Comparison of ENCODE assay signal across 24 cellular contexts in the genomic region with DNA sequence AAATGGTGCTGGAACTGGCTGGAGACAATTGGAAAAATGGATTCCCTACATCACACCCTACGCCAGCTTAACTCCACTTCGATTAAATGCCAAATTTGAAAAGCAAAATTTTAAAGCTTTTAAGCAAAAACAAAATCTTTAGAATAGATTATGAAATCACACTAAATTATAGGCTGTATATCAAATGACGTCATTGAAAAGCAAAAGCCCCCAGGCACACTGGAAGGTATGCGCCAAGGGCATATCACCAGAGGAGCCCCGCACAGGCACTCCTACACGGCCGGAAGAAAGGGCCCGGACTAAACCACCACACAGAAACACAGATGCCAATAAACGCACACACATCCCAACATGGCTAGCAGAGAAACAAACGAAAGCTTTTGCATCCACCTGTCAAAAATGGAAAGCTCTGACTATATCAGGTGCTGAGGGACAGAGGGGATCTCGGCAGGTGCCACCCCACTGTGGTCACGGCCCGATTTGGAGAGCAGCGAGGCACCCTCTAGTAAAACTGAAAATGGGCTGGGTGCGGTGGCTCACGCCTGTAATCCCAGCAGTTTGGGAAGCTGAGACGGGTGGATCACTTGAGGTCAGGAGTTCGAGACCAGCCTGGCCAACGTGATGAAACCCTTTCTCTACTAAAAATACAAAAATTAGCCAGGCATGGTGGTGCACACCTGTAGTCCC. TPM values are rescaled to one million over a fixed set of nuclear protein-coding genes. Genes with fewer than 3 reads are reported as not detected.
A peak's percentile ranks its signal among the peaks of the same experiment; 100 is the strongest.
DNase-seq lines count a peak whose midpoint lies in the region; ATAC-seq, FAIRE-seq and TF ChIP-seq lines count a peak whose summit lies in the region.
"Had no signal": no experiment of that assay in that cellular context is flagged by ENCODE, and none has a peak within 500 bp of the region (broad histone marks: within the 10 kb centered on the region; RNA-seq: fewer than 3 reads in every experiment).

No MANE protein-coding gene starts in this region.

- no peaks in the 10 kb centered on the region for H3K27me3 Mint-ChIP-seq in CD8-positive, alpha-beta T cell (ENCODE audit: low read depth)
- H3K27me3 Mint-ChIP-seq in osteocyte (ENCODE audit: unreplicated experiment), result no peaks in the 10 kb centered on the region
- H3K27me3 Mint-ChIP-seq: activated naive CD4-positive, alpha-beta T cell treated with anti-CD3 and anti-CD28 coated beads, Interleukin-2, amount 50 U/mL, for 24 hours; CD4-positive, alpha-beta T cell; naive thymus-derived CD4-positive, alpha-beta T cell; stimulated activated memory B cell treated with anti-CD40 and anti-IgM and Interleukin-4, amounts not matched to agents 10 μg/mL and 1 μg/mL and 100 μg/mL, for 72 hours had no signal

- POLR2A ChIA-PET in CD8-positive, alpha-beta T cell (lab: Charles Lee), result no interaction called here
- POLR2A ChIA-PET in endothelial cell of umbilical vein (lab: Charles Lee), result interaction anchor here (0.6 kb wide), 1 partner anchor 180 kb away, joined by 3 read pairs; no protein-coding TSS in a partner anchor

- no peak overlapping the region for H3K4me2 ChIP-seq in endothelial cell of umbilical vein (ENCODE audit: insufficient read depth, low read length)

- no peaks in the 10 kb centered on the region for H3K9me3 Mint-ChIP-seq in CD8-positive, alpha-beta T cell
- no peaks in the 10 kb centered on the region for H3K9me3 Mint-ChIP-seq in osteocyte (ENCODE audit: unreplicated experiment)
- H3K9me3 Mint-ChIP-seq: activated naive CD4-positive, alpha-beta T cell treated with anti-CD3 and anti-CD28 coated beads, Interleukin-2, amount 50 U/mL, for 24 hours; CD4-positive, alpha-beta T cell; naive thymus-derived CD4-positive, alpha-beta T cell; stimulated activated memory B cell treated with anti-CD40 and anti-IgM and Interleukin-4, amounts not matched to agents 10 μg/mL and 1 μg/mL and 100 μg/mL, for 72 hours had no signal

- no peak overlapping the region for H3K27ac ChIP-seq in CD8-positive, alpha-beta T cell (ENCODE audit: low read depth, low read length)
- peak overlapping the region; percentile 18; the same call in 1 of the 2 replicates for H3K27ac ChIP-seq in HUES64 (ENCODE audit: low read depth, low read length)
- peak overlapping the region; percentile 77 for H3K27ac ChIP-seq in endothelial cell of umbilical vein (ENCODE audit: insufficient read depth, low read depth, low read length)
- H3K27ac ChIP-seq: foreskin keratinocyte, SJCRH30 had no signal

- H3K79me2 ChIP-seq in endothelial cell of umbilical vein (ENCODE audit: control insufficient read depth, insufficient read depth, low read length), result no peaks in the 10 kb centered on the region

- no peak overlapping the region for H3K4me3 ChIP-seq in CD8-positive, alpha-beta T cell (ENCODE audit: low read depth, low read length)
- H3K4me3 ChIP-seq in HUES64 (ENCODE audit: low read length) (no peak overlapping the region), endothelial cell of umbilical vein (replicated peaks in 1 of 3; ENCODE audit: insufficient read depth in 1 of 3, low read depth in 1 of 3, low read length in 3 of 3) (no peak overlapping the region)
- H3K4me3 ChIP-seq: SJCRH30 had no signal

- no peak overlapping the region for H2AFZ ChIP-seq in endothelial cell of umbilical vein (ENCODE audit: low read depth, low read length)

- no peaks in the 10 kb centered on the region for H3K9me3 ChIP-seq in CD8-positive, alpha-beta T cell (ENCODE audit: low read length)
- H3K9me3 ChIP-seq in HUES64 (ENCODE audit: insufficient read depth, low read depth, low read length), result no peaks in the 10 kb centered on the region
- H3K9me3 ChIP-seq in endothelial cell of umbilical vein (replicated peaks; ENCODE audit: control insufficient read depth, insufficient read depth, low read length), result no peaks in the 10 kb centered on the region
- H3K9me3 ChIP-seq: SJCRH30 had no signal

- BruUV-seq in endothelial cell of umbilical vein (replicated peaks; lab: Mats Ljungman, UMichigan), result no TSS peak

- ATAC-seq in CD8-positive, alpha-beta T cell, result no peak
- ATAC-seq in HG02623 (IDR thresholded peaks at IDR 0.05; ENCODE audit: unreplicated experiment), result no peak
- ATAC-seq: stimulated activated memory B cell treated with anti-CD40 and anti-IgM and Interleukin-4, amounts not matched to agents 10 μg/mL and 1 μg/mL and 100 μg/mL, for 72 hours had no signal

- no peak for TF ChIP-seq CTCF in CD8-positive, alpha-beta T cell (IDR thresholded peaks at IDR 0.05)
- no peak for TF ChIP-seq CTCF in endothelial cell of umbilical vein (IDR thresholded peaks at IDR 0.05; ENCODE audit: extremely low read depth in 1 of 2, insufficient read depth in 1 of 2, low read depth in 1 of 2, low read length in 2 of 2)
- no peak for TF ChIP-seq CTCF in osteocyte (IDR thresholded peaks at IDR 0.05)

- intact Hi-C loops in CD8-positive, alpha-beta T cell (cut with DNase I, micrococcal nuclease), result no loop called here
- intact Hi-C loops in endothelial cell of umbilical vein (cut with micrococcal nuclease), result loop anchor here (1.0 kb wide), 1 partner anchor 42 kb away; no protein-coding TSS in a partner anchor

- H3K4me1 Mint-ChIP-seq in CD8-positive, alpha-beta T cell (ENCODE audit: low read depth), result peaks cover 10% of the 10 kb centered on the region
- peaks cover 18% of the 10 kb centered on the region for H3K4me1 Mint-ChIP-seq in osteocyte (ENCODE audit: unreplicated experiment)

- DNase-seq in CD8-positive, alpha-beta T cell, result no peak
- DNase-seq in endothelial cell of umbilical vein (ENCODE audit: low read depth, low spot score) (no peak), osteocyte (ENCODE audit: extremely low spot score, unreplicated experiment) (no peak), D341Med (ENCODE audit: low spot score) (no peak), DMS153 (lab: John Stamatoyannopoulos, UW) (no peak), NK-92 (lab: John Stamatoyannopoulos, UW; ENCODE audit: unreplicated experiment) (no peak)
- DNase-seq: activated CD4-positive, alpha-beta T cell treated with anti-CD3 and anti-CD28 coated beads for 1 hour; CD4-positive, alpha-beta T cell; foreskin keratinocyte; GF-D8; hypothalamus; mesendoderm; naive thymus-derived CD4-positive, alpha-beta T cell; NCI-H2081; SJCRH30; stimulated activated CD4-positive, alpha-beta T cell treated with anti-CD3 and anti-CD28 coated beads, Interleukin-1b, Interleukin-23, amount 100 ng/mL, for 48 hours; T-helper 1 cell had no signal

- CTCF ChIA-PET in CD8-positive, alpha-beta T cell (lab: Charles Lee), result interaction anchor here (1.5 to 2.6 kb wide), 4 partner anchors 10 to 173 kb away, joined by 4 to 16 read pairs (median 6); no protein-coding TSS in a partner anchor
- CTCF ChIA-PET in endothelial cell of umbilical vein (lab: Charles Lee), result interaction anchor here (0.8 to 2.8 kb wide), 14 partner anchors 10 to 215 kb away, joined by 3 to 29 read pairs (median 4); partner anchors contain the start of gene MXD3

- no peak for FAIRE-seq in endothelial cell of umbilical vein (lab: Jason Lieb, UNC)
- FAIRE-seq: GM19239, keratinocyte, TTC549 had no signal

- H3K9me1 ChIP-seq in endothelial cell of umbilical vein (replicated peaks; ENCODE audit: control insufficient read depth, extremely low read depth, insufficient read depth, low read length), result no peaks in the 10 kb centered on the region

- peak overlapping the region; percentile 88 for H3K27ac Mint-ChIP-seq in CD8-positive, alpha-beta T cell
- peak overlapping the region; percentile 83 for H3K27ac Mint-ChIP-seq in osteocyte (ENCODE audit: unreplicated experiment)
- H3K27ac Mint-ChIP-seq: activated naive CD4-positive, alpha-beta T cell treated with anti-CD3 and anti-CD28 coated beads, Interleukin-2, amount 50 U/mL, for 24 hours; stimulated activated memory B cell treated with anti-CD40 and anti-IgM and Interleukin-4, amounts not matched to agents 10 μg/mL and 1 μg/mL and 100 μg/mL, for 72 hours had no signal

- peaks cover 49% of the 10 kb centered on the region for H3K36me3 Mint-ChIP-seq in CD8-positive, alpha-beta T cell
- peaks cover 28% of the 10 kb centered on the region for H3K36me3 Mint-ChIP-seq in osteocyte (ENCODE audit: unreplicated experiment)

- H4K20me1 ChIP-seq in endothelial cell of umbilical vein (replicated peaks; ENCODE audit: control insufficient read depth, extremely low read depth, insufficient read depth, low read length), result no peaks in the 10 kb centered on the region

- peaks cover 12% of the 10 kb centered on the region for H3K36me3 ChIP-seq in CD8-positive, alpha-beta T cell (ENCODE audit: insufficient read depth, low read length)
- H3K36me3 ChIP-seq in HUES64 (ENCODE audit: insufficient read depth, low read length) (peaks cover 30% of the 10 kb centered on the region), endothelial cell of umbilical vein (ENCODE audit: control insufficient read depth in 2 of 2, extremely low read depth in 1 of 2, insufficient read depth in 2 of 2, low read length in 2 of 2) (peaks cover 0 to 15% of the 10 kb centered on the region in 2 experiments)

- peaks cover 4% of the 10 kb centered on the region for H3K4me1 ChIP-seq in CD8-positive, alpha-beta T cell (ENCODE audit: insufficient read depth, low read length)
- peaks cover 9% of the 10 kb centered on the region for H3K4me1 ChIP-seq in HUES64 (ENCODE audit: insufficient read depth, low read length)
- H3K4me1 ChIP-seq in endothelial cell of umbilical vein (ENCODE audit: control insufficient read depth, extremely low read depth, insufficient read depth, low read length), result peaks cover 22% of the 10 kb centered on the region

- H3K9ac ChIP-seq in HUES64 (ENCODE audit: low read depth, low read length), result no peak overlapping the region
- no peak overlapping the region for H3K9ac ChIP-seq in endothelial cell of umbilical vein (replicated peaks; ENCODE audit: extremely low read depth, insufficient read depth, low read length)

- dilution Hi-C loops in endothelial cell of umbilical vein (cut with MboI; ENCODE audit: extremely low pct_ligation_motif_present, low sequenced_read_pairs), result no loop called here

- no peaks in the 10 kb centered on the region for H3K27me3 ChIP-seq in CD8-positive, alpha-beta T cell (ENCODE audit: insufficient read depth, low read length)
- no peaks in the 10 kb centered on the region for H3K27me3 ChIP-seq in HUES64 (ENCODE audit: insufficient read depth, low read length)
- H3K27me3 ChIP-seq in endothelial cell of umbilical vein (ENCODE audit: control insufficient read depth in 2 of 2, insufficient read depth in 2 of 2, low read length in 2 of 2), result no peaks in the 10 kb centered on the region
- H3K27me3 ChIP-seq: foreskin keratinocyte, SJCRH30 had no signal

- no peak for TF ChIP-seq POLR2A in endothelial cell of umbilical vein (IDR thresholded peaks at IDR 0.05; ENCODE audit: low read depth, low read length)

- 90% methylated on average over 17 of the region's 19 CpGs for WGBS in HUES64

- no peak overlapping the region for H3K4me3 Mint-ChIP-seq in CD8-positive, alpha-beta T cell
- H3K4me3 Mint-ChIP-seq in osteocyte (ENCODE audit: unreplicated experiment), result no peak overlapping the region
- H3K4me3 Mint-ChIP-seq: CD4-positive, alpha-beta T cell; stimulated activated memory B cell treated with anti-CD40 and anti-IgM and Interleukin-4, amounts not matched to agents 10 μg/mL and 1 μg/mL and 100 μg/mL, for 72 hours had no signal

RNA-seq across cellular contexts. Expression of gene MXD3, which starts 17.0 kb away (rescaled TPM):
- 1 to 10 TPM; 6.2 to 8.5 TPM for total RNA-seq in CD8-positive, alpha-beta T cell
- 7.1 TPM for polyA plus RNA-seq in HUES64 (2013, experiment 1 of 2)
- polyA plus RNA-seq in HUES64 (2013, experiment 2 of 2), result 11.2 TPM
- 30.5 and 44.2 TPM in 2 replicates for total RNA-seq in endothelial cell of umbilical vein
- polyA plus RNA-seq in endothelial cell of umbilical vein, result 38.4 and 49.9 TPM in 2 replicates
- polyA plus RNA-seq in endothelial cell of umbilical vein (2011; cell fraction: cytosol; rRNA removed), result 13.9 and 28.1 TPM in 2 replicates
- polyA plus RNA-seq in endothelial cell of umbilical vein (2011; cell fraction: nucleus; rRNA removed), result 37.6 and 47.7 TPM in 2 replicates
- 5.6 and 6.2 TPM in 2 replicates for polyA plus RNA-seq in endothelial cell of umbilical vein (2012)
- polyA minus RNA-seq in endothelial cell of umbilical vein, result 7.9 and 9.5 TPM in 2 replicates
- polyA minus RNA-seq in endothelial cell of umbilical vein (2011; cell fraction: cytosol; rRNA and poly(A)+ RNA removed), result 17.3 TPM
- polyA minus RNA-seq in endothelial cell of umbilical vein (2011; cell fraction: nucleus; rRNA and poly(A)+ RNA removed), result 10.5 and 18.2 TPM in 2 replicates
- total RNA-seq in osteocyte, result 10.7 and 11.1 TPM in 2 replicates

RNA-seq across cellular contexts. Expression of gene LMAN2, which starts 22.8 kb away (rescaled TPM):
- total RNA-seq in CD8-positive, alpha-beta T cell, result 10 to 100 TPM; 49.0 to 61.4 TPM
- polyA plus RNA-seq in HUES64 (2013, experiment 1 of 2), result 124 TPM
- polyA plus RNA-seq in HUES64 (2013, experiment 2 of 2), result 117 TPM
- total RNA-seq in endothelial cell of umbilical vein (151 and 160 TPM in 2 replicates), osteocyte (102 and 109 TPM in 2 replicates)
- 370 and 475 TPM in 2 replicates for polyA plus RNA-seq in endothelial cell of umbilical vein
- polyA plus RNA-seq in endothelial cell of umbilical vein (2011; cell fraction: cytosol; rRNA removed), result 338 and 363 TPM in 2 replicates
- polyA plus RNA-seq in endothelial cell of umbilical vein (2011; cell fraction: nucleus; rRNA removed), result 205 and 244 TPM in 2 replicates
- polyA plus RNA-seq in endothelial cell of umbilical vein (2012), result 154 and 161 TPM in 2 replicates
- 316 and 343 TPM in 2 replicates for polyA minus RNA-seq in endothelial cell of umbilical vein
- polyA minus RNA-seq in endothelial cell of umbilical vein (2011; cell fraction: cytosol; rRNA and poly(A)+ RNA removed), result 192 TPM
- 84.3 and 117 TPM in 2 replicates for polyA minus RNA-seq in endothelial cell of umbilical vein (2011; cell fraction: nucleus; rRNA and poly(A)+ RNA removed)

RNA-seq across cellular contexts. Expression of gene PRELID1, which starts 25.1 kb away (rescaled TPM):
- total RNA-seq in CD8-positive, alpha-beta T cell, result 10 to 100 TPM; 15.5 to 23.7 TPM
- 255 TPM for polyA plus RNA-seq in HUES64 (2013, experiment 1 of 2)
- 239 TPM for polyA plus RNA-seq in HUES64 (2013, experiment 2 of 2)
- 201 and 203 TPM in 2 replicates for total RNA-seq in endothelial cell of umbilical vein
- polyA plus RNA-seq in endothelial cell of umbilical vein, result 293 and 356 TPM in 2 replicates
- polyA plus RNA-seq in endothelial cell of umbilical vein (2011; cell fraction: cytosol; rRNA removed), result 308 and 363 TPM in 2 replicates
- polyA plus RNA-seq in endothelial cell of umbilical vein (2011; cell fraction: nucleus; rRNA removed), result 110 and 116 TPM in 2 replicates
- 140 and 160 TPM in 2 replicates for polyA plus RNA-seq in endothelial cell of umbilical vein (2012)
- 116 and 133 TPM in 2 replicates for polyA minus RNA-seq in endothelial cell of umbilical vein
- 138 TPM for polyA minus RNA-seq in endothelial cell of umbilical vein (2011; cell fraction: cytosol; rRNA and poly(A)+ RNA removed)
- 22.7 TPM in 2 replicates for polyA minus RNA-seq in endothelial cell of umbilical vein (2011; cell fraction: nucleus; rRNA and poly(A)+ RNA removed)
- total RNA-seq in osteocyte, result 98.8 and 102 TPM in 2 replicates

RNA-seq across cellular contexts. Expression of gene RAB24, which starts 25.2 kb away (rescaled TPM):
- 10 to 100 TPM; 14.1 to 19.8 TPM for total RNA-seq in CD8-positive, alpha-beta T cell
- polyA plus RNA-seq in HUES64 (2013, experiment 1 of 2), result 8.9 TPM
- polyA plus RNA-seq in HUES64 (2013, experiment 2 of 2), result 9.2 TPM
- total RNA-seq in endothelial cell of umbilical vein (20.6 and 20.7 TPM in 2 replicates), osteocyte (47.8 and 49.5 TPM in 2 replicates)
- 43.6 and 44.0 TPM in 2 replicates for polyA plus RNA-seq in endothelial cell of umbilical vein
- 32.0 and 40.5 TPM in 2 replicates for polyA plus RNA-seq in endothelial cell of umbilical vein (2011; cell fraction: cytosol; rRNA removed)
- polyA plus RNA-seq in endothelial cell of umbilical vein (2011; cell fraction: nucleus; rRNA removed), result 103 and 115 TPM in 2 replicates
- polyA plus RNA-seq in endothelial cell of umbilical vein (2012), result 14.9 and 21.9 TPM in 2 replicates
- polyA minus RNA-seq in endothelial cell of umbilical vein, result 12.3 and 12.4 TPM in 2 replicates
- 6.3 TPM for polyA minus RNA-seq in endothelial cell of umbilical vein (2011; cell fraction: cytosol; rRNA and poly(A)+ RNA removed)
- polyA minus RNA-seq in endothelial cell of umbilical vein (2011; cell fraction: nucleus; rRNA and poly(A)+ RNA removed), result 7.5 and 10.4 TPM in 2 replicates

RNA-seq across cellular contexts. Expression of gene RGS14, which starts 29.0 kb away (rescaled TPM):
- total RNA-seq in CD8-positive, alpha-beta T cell, result 10 to 100 TPM; 22.7 to 23.5 TPM
- 10.9 TPM for polyA plus RNA-seq in HUES64 (2013, experiment 1 of 2)
- polyA plus RNA-seq in HUES64 (2013, experiment 2 of 2), result 13.5 TPM
- total RNA-seq in endothelial cell of umbilical vein, result 4.3 and 4.8 TPM in 2 replicates
- polyA plus RNA-seq in endothelial cell of umbilical vein, result 7.3 and 9.9 TPM in 2 replicates
- polyA plus RNA-seq in endothelial cell of umbilical vein (2011; cell fraction: cytosol; rRNA removed), result 5.6 and 7.6 TPM in 2 replicates
- polyA plus RNA-seq in endothelial cell of umbilical vein (2011; cell fraction: nucleus; rRNA removed), result 8.4 and 11.2 TPM in 2 replicates
- 5.1 and 7.5 TPM in 2 replicates for polyA plus RNA-seq in endothelial cell of umbilical vein (2012)
- 4.1 and 4.2 TPM in 2 replicates for polyA minus RNA-seq in endothelial cell of umbilical vein
- polyA minus RNA-seq in endothelial cell of umbilical vein (2011; cell fraction: cytosol; rRNA and poly(A)+ RNA removed), result 1.6 TPM
- polyA minus RNA-seq in endothelial cell of umbilical vein (2011; cell fraction: nucleus; rRNA and poly(A)+ RNA removed), result 2.2 and 3.8 TPM in 2 replicates
- 6.2 and 7.4 TPM in 2 replicates for total RNA-seq in osteocyte
